In the genomic region with DNA sequence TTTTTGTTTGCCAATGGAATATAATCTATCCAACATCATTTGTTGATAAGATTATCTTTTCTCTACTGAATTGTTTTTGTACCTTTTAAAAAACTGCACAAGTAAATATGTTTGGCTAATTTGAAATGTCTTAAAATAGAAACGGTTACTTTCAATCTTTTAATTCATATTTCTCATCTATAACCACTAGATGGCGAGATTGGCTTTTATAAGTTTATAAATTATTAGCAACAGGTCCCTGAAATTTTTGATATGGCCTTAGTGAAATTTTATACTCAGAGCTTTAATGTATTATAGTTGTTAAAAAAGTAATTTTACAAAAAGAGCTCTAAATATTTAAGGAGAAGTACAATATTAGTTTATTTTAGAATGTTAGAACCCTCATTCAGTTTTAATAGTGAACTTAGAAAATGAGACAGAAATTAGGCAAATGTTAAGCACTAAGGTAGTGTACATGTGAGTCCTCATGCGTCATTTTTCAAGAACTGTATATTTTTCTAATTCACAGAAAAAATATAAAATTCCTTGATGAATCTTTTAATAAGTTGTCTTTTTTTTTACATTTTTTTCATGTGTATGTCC, we compare ENCODE assay signal across 8 cellular contexts.
A peak's percentile ranks its signal among the peaks of the same experiment; 100 is the strongest.
DNase-seq lines count a peak whose midpoint lies in the region; ATAC-seq and TF ChIP-seq lines count a peak whose summit lies in the region.

No MANE protein-coding gene starts in this region.

- no peak overlapping the region for H3K4me3 ChIP-seq in left ventricle myocardium inferior
- H3K4me3 ChIP-seq in dorsolateral prefrontal cortex = no peak overlapping the region
- no peak overlapping the region for H3K4me3 ChIP-seq in psoas muscle

- intact Hi-C loops in left ventricle myocardium inferior (cut with micrococcal nuclease) = loop anchor here (2.0 to 10.0 kb wide), 3 partner anchors 462 to 1411 kb away; no protein-coding TSS in a partner anchor
- intact Hi-C loops in Right ventricle myocardium inferior (cut with DNase I) = loop anchor here (2.0 to 5.0 kb wide), 3 partner anchors 462 to 1411 kb away; no protein-coding TSS in a partner anchor
- intact Hi-C loops in dorsolateral prefrontal cortex (cut with DNase I) = loop anchor here (5.0 to 10.0 kb wide), 3 partner anchors 462 to 1412 kb away; no protein-coding TSS in a partner anchor
- intact Hi-C loops in psoas muscle (cut with DNase I) = loop anchor here (2.0 to 10.0 kb wide), 5 partner anchors 459 to 1415 kb away; no protein-coding TSS in a partner anchor

- no peaks in the 10 kb centered on the region for H3K27me3 ChIP-seq in left ventricle myocardium inferior (ENCODE audit: low read depth)
- H3K27me3 ChIP-seq in dorsolateral prefrontal cortex = peaks cover 0 to 4% (median 0%) of the 10 kb centered on the region in 45 donors
- no peaks in the 10 kb centered on the region for H3K27me3 ChIP-seq in psoas muscle (ENCODE audit: insufficient read depth in 3 of 3, low read length in 2 of 3)

- peak; percentile 62 for TF ChIP-seq CTCF in left ventricle myocardium inferior (IDR thresholded peaks at IDR 0.05; ENCODE audit: borderline replicate concordance)
- peak; percentile 42 to 85 (median 70) for TF ChIP-seq CTCF in dorsolateral prefrontal cortex (IDR thresholded peaks at IDR 0.05 in 54 of 56, conservative IDR thresholded peaks at IDR 0.05 in 2 of 56; ENCODE audit: low read depth in 1 of 56, partially characterized antibody in 56 of 56)
- TF ChIP-seq CTCF in psoas muscle (IDR thresholded peaks at IDR 0.05) = peak; percentile 64

- H3K36me3 ChIP-seq in left ventricle myocardium inferior = no peaks in the 10 kb centered on the region
- H3K36me3 ChIP-seq in psoas muscle (ENCODE audit: insufficient read depth in 1 of 2, low read depth in 1 of 2) = no peaks in the 10 kb centered on the region

- H3K4me1 ChIP-seq in left ventricle myocardium inferior (no peaks in the 10 kb centered on the region), psoas muscle (no peaks in the 10 kb centered on the region)

- H3K27ac ChIP-seq in left ventricle myocardium inferior (replicated peaks) (no peak overlapping the region), dorsolateral prefrontal cortex (no peak overlapping the region), psoas muscle (no peak overlapping the region)

- DNase-seq in left ventricle myocardium inferior = no peak
- DNase-seq in Right ventricle myocardium inferior (ENCODE audit: missing footprints) = no peak
- DNase-seq in NCI-H82 treated with DMSO at 0.1 percent for 48 hours (lab: John Stamatoyannopoulos, UW; ENCODE audit: unreplicated experiment) = peak; percentile 11
- no peak for DNase-seq in dorsolateral prefrontal cortex
- no peak for DNase-seq in psoas muscle
- no peak for DNase-seq in HuH-7.5 (ENCODE audit: low spot score)
- DNase-seq in occipital lobe (lab: John Stamatoyannopoulos, UW) = no peak

- no peak for ATAC-seq in Right ventricle myocardium inferior
- peak in 1 of 4 donors; percentile 43 for ATAC-seq in psoas muscle
- ATAC-seq in HG02884 (IDR thresholded peaks at IDR 0.05; ENCODE audit: unreplicated experiment) = no peak

- no peaks in the 10 kb centered on the region for H3K9me3 ChIP-seq in left ventricle myocardium inferior (replicated peaks)
- H3K9me3 ChIP-seq in psoas muscle = no peaks in the 10 kb centered on the region

- 29 to 32% (median 31%) methylated on average over 3 of the region's 3 CpGs for WGBS in psoas muscle, 3 donors
